In the genomic region with DNA sequence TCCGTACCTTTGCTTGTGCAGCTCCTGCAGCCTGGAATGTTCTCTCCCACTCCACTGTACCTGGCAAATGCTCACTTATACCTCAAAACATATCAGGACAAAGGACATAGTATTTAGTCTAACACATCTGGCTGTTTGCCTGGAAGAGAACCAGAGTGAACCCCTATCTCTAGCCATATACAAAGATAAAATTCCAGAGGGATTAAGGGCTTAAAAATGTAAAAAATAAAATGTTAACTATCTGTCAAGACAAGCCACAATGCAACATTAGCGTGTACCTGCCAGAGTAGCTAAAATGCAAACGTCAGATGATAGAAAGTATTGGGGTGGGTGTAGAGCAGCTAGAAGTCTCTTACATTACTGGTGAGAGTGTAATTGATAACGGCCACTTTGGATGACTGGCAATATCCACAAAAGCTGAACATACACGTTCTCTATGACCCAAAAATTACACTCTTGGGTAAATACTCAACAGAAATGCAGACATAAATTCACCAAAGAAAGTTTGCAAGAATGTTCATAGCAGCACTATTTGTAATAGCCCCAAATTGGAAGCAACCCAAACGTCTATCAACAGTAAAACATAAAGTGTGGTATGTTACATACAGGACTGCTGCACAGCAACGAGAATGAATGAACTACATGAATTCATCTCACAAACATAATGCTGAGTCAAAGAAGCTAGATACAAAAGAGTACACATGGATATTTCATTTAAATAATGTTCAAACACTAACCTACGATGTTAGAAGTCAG, we compare ENCODE assay signal across 22 cellular contexts. TPM values are rescaled to one million over a fixed set of nuclear protein-coding genes. Genes with fewer than 3 reads are reported as not detected.
DNase-seq lines count a peak whose midpoint lies in the region; ATAC-seq, FAIRE-seq and TF ChIP-seq lines count a peak whose summit lies in the region.
"Had no signal": no experiment of that assay in that cellular context is flagged by ENCODE, and none has a peak within 500 bp of the region (broad histone marks: within the 10 kb centered on the region; RNA-seq: fewer than 3 reads in every experiment).

No MANE protein-coding gene starts in this region.

- FAIRE-seq in astrocyte (lab: Jason Lieb, UNC) = no peak
- FAIRE-seq: D721Med, G401.6, GM12891 had no signal

- no peaks in the 10 kb centered on the region for H3K79me1 ChIP-seq in IMR-90 (ENCODE audit: low read depth in 1 of 2, low read length in 2 of 2)

- H2AK9ac ChIP-seq in IMR-90 (replicated peaks; ENCODE audit: low read depth, low read length, poor library complexity) = no peak overlapping the region

- H3K27me3 Mint-ChIP-seq in astrocyte (ENCODE audit: low read depth, unreplicated experiment) (no peaks in the 10 kb centered on the region), mesothelial cell of epicardium (ENCODE audit: low read depth) (peaks cover 2% of the 10 kb centered on the region)
- peaks cover 16% of the 10 kb centered on the region for H3K27me3 Mint-ChIP-seq in activated CD4-positive, alpha-beta T cell treated with anti-CD3 and anti-CD28 coated beads for 36 hours

- no peak overlapping the region for H4K8ac ChIP-seq in IMR-90 (ENCODE audit: low read depth in 2 of 2, low read length in 2 of 2)

- no peak overlapping the region for H3K4me3 Mint-ChIP-seq in astrocyte (ENCODE audit: unreplicated experiment)
- H3K4me3 Mint-ChIP-seq in mesothelial cell of epicardium = no peak overlapping the region
- H3K4me3 Mint-ChIP-seq in activated CD4-positive, alpha-beta T cell treated with anti-CD3 and anti-CD28 coated beads for 36 hours = no peak overlapping the region
- H3K4me3 Mint-ChIP-seq: CD8-positive, alpha-beta T cell; HFFc6; IgD-negative memory B cell had no signal

- H3K9ac ChIP-seq in IMR-90 (ENCODE audit: low read depth, low read length) (no peak overlapping the region), astrocyte (ENCODE audit: low read length) (no peak overlapping the region)

- H3K36me3 ChIP-seq in IMR-90 (ENCODE audit: control insufficient read depth, insufficient read depth, low read length) (no peaks in the 10 kb centered on the region), astrocyte (ENCODE audit: insufficient read depth, low read length) (no peaks in the 10 kb centered on the region)
- H3K36me3 ChIP-seq: BE2C had no signal

- no peak for TF ChIP-seq RAD21 in IMR-90 (IDR thresholded peaks at IDR 0.05; ENCODE audit: low read length)

- peak overlapping the region; percentile 75 for H2BK20ac ChIP-seq in IMR-90 (ENCODE audit: low read depth, low read length)

- 40% methylated on average over 1 of the region's 8 CpGs; no CpG with 5 or more reads in 1 of the 2 experiments for WGBS in IMR-90 (ENCODE audit: extremely low coverage in 2 of 2, insufficient read length in 1 of 2), 2 experiments

- H3K4me2 ChIP-seq in IMR-90 (ENCODE audit: low read depth, low read length) = peak overlapping the region; percentile 59; the same call in 1 of the 2 replicates
- no peak overlapping the region for H3K4me2 ChIP-seq in astrocyte (ENCODE audit: low read length)

- in situ Hi-C loops in IMR-90 (cut with MboI; ENCODE audit: low sequenced_read_pairs) = no loop called here

- DNase-seq in A172 (ENCODE audit: low spot score) = peak; percentile 6
- no peak for DNase-seq in IMR-90
- no peak for DNase-seq in astrocyte (ENCODE audit: low read depth)
- no peak for DNase-seq in mesothelial cell of epicardium (ENCODE audit: low spot score in 2 of 2, unreplicated experiment in 2 of 2)
- DNase-seq in activated CD4-positive, alpha-beta T cell treated with anti-CD3 and anti-CD28 coated beads for 36 hours = no peak
- DNase-seq in kidney glomerular epithelial cell (lab: John Stamatoyannopoulos, UW) = no peak
- DNase-seq in activated CD4-positive, alpha-beta T cell treated with anti-CD3 and anti-CD28 coated beads, Interleukin-2, amount 50 U/mL, for 48 hours = no peak
- DNase-seq: 8988T; BE2C; CD8-positive, alpha-beta T cell; COR-L47; DMS153; DMS79 treated with DMSO at 0.1 percent for 48 hours; EL; HCEC 1CT; HFFc6 had no signal

- peak overlapping the region; percentile 66 for H2BK120ac ChIP-seq in IMR-90 (ENCODE audit: low read depth, low read length)

- H3K9me3 Mint-ChIP-seq in astrocyte (ENCODE audit: unreplicated experiment) (no peaks in the 10 kb centered on the region), mesothelial cell of epicardium (no peaks in the 10 kb centered on the region)
- no peaks in the 10 kb centered on the region for H3K9me3 Mint-ChIP-seq in activated CD4-positive, alpha-beta T cell treated with anti-CD3 and anti-CD28 coated beads for 36 hours (ENCODE audit: low read depth)
- H3K9me3 Mint-ChIP-seq: CD8-positive, alpha-beta T cell; HFFc6; IgD-negative memory B cell had no signal

- H3K27me3 ChIP-seq in IMR-90 (ENCODE audit: control insufficient read depth, insufficient read depth, low read length) (peaks cover 3% of the 10 kb centered on the region), astrocyte (ENCODE audit: insufficient read depth, low read length) (no peaks in the 10 kb centered on the region)

- H2BK15ac ChIP-seq in IMR-90 (ENCODE audit: low read depth, low read length) = no peak overlapping the region

- no peaks in the 10 kb centered on the region for H3K9me3 ChIP-seq in IMR-90 (ENCODE audit: control insufficient read depth, insufficient read depth, low read length)
- no peaks in the 10 kb centered on the region for H3K9me3 ChIP-seq in astrocyte (ENCODE audit: insufficient read depth, low read depth, low read length)
- H3K9me3 ChIP-seq: BE2C had no signal

- no peak for TF ChIP-seq POLR2A in IMR-90 (IDR thresholded peaks at IDR 0.05; ENCODE audit: low read depth, low read length)

- H3K56ac ChIP-seq in IMR-90 (ENCODE audit: extremely low read depth, insufficient read depth, low read length) = no peak overlapping the region

- peaks cover 3% of the 10 kb centered on the region; the same call in 1 of the 2 replicates for H3K9me1 ChIP-seq in IMR-90 (ENCODE audit: insufficient read depth, low read length)

- H3K27ac ChIP-seq in IMR-90 (ENCODE audit: insufficient read depth, low read length) (no peak overlapping the region), astrocyte (ENCODE audit: low read depth, low read length) (no peak overlapping the region)
- H3K27ac ChIP-seq: HL-60 had no signal

- BruUV-seq in IMR-90 (replicated peaks; lab: Mats Ljungman, UMichigan) = no TSS peak

- H3K14ac ChIP-seq in IMR-90 (replicated peaks; ENCODE audit: low read depth, low read length) = 0 out of 2 replicates have a peak overlapping the region, but pooled peaks have one; percentile 24

- ATAC-seq in IMR-90 (ENCODE audit: low read depth) = no peak
- ATAC-seq in activated CD4-positive, alpha-beta T cell treated with anti-CD3 and anti-CD28 coated beads for 36 hours = no peak
- ATAC-seq: CD8-positive, alpha-beta T cell had no signal

- H4K20me1 ChIP-seq in IMR-90 (ENCODE audit: insufficient read depth, low read length) (no peaks in the 10 kb centered on the region), astrocyte (ENCODE audit: insufficient read depth, low read length) (no peaks in the 10 kb centered on the region)

- H2BK5ac ChIP-seq in IMR-90 (ENCODE audit: low read depth, low read length, poor library complexity, severe bottlenecking) = no peak overlapping the region

- no peak for TF ChIP-seq CTCF in IMR-90 (conservative IDR thresholded peaks at IDR 0.05; ENCODE audit: low read depth, low read length)
- no peak for TF ChIP-seq CTCF in astrocyte (IDR thresholded peaks at IDR 0.05; ENCODE audit: insufficient read depth, low read depth, low read length)
- TF ChIP-seq CTCF in mesothelial cell of epicardium (IDR thresholded peaks at IDR 0.05; ENCODE audit: unreplicated experiment) = no peak

- POLR2A ChIA-PET in IMR-90 (lab: Charles Lee; ENCODE audit: unreplicated experiment) = no interaction called here
- POLR2A ChIA-PET in activated CD4-positive, alpha-beta T cell treated with anti-CD3 and anti-CD28 coated beads for 36 hours (lab: Charles Lee) = no interaction called here

- H3K36me3 Mint-ChIP-seq in astrocyte (ENCODE audit: low read depth, unreplicated experiment) (no peaks in the 10 kb centered on the region), mesothelial cell of epicardium (no peaks in the 10 kb centered on the region)
- no peaks in the 10 kb centered on the region for H3K36me3 Mint-ChIP-seq in activated CD4-positive, alpha-beta T cell treated with anti-CD3 and anti-CD28 coated beads for 36 hours (ENCODE audit: low read depth)
- H3K36me3 Mint-ChIP-seq: CD14-positive monocyte; CD8-positive, alpha-beta T cell; IgD-negative memory B cell had no signal

- dilution Hi-C loops in IMR-90 (cut with HindIII; ENCODE audit: low sequenced_read_pairs, unreplicated experiment) = no loop called here

- H3K4ac ChIP-seq in IMR-90 (ENCODE audit: low read depth, low read length) = peak overlapping the region; percentile 46; the same call in 1 of the 2 replicates

- H3K23ac ChIP-seq in IMR-90 (ENCODE audit: low read depth, low read length) = peak overlapping the region; percentile 53; the same call in 1 of the 2 replicates

- no peak overlapping the region for H2AK5ac ChIP-seq in IMR-90 (ENCODE audit: low read depth, low read length)

- peak overlapping the region; percentile 29; the same call in 1 of the 2 replicates for H4K5ac ChIP-seq in IMR-90 (ENCODE audit: low read depth, low read length)

- H4K91ac ChIP-seq in IMR-90 (ENCODE audit: insufficient read depth, low read depth, low read length) = no peak overlapping the region

- H3K27ac Mint-ChIP-seq in astrocyte (ENCODE audit: unreplicated experiment) = peak overlapping the region; percentile 56
- peak overlapping the region; percentile 14 for H3K27ac Mint-ChIP-seq in mesothelial cell of epicardium
- H3K27ac Mint-ChIP-seq in activated CD4-positive, alpha-beta T cell treated with anti-CD3 and anti-CD28 coated beads for 36 hours = no peak overlapping the region
- H3K27ac Mint-ChIP-seq: CD8-positive, alpha-beta T cell; HFFc6; IgD-negative memory B cell had no signal

- H3K4me1 Mint-ChIP-seq in astrocyte (ENCODE audit: low read depth, unreplicated experiment) (peaks cover 10% of the 10 kb centered on the region), mesothelial cell of epicardium (peaks cover 26% of the 10 kb centered on the region)
- peaks cover 3% of the 10 kb centered on the region for H3K4me1 Mint-ChIP-seq in activated CD4-positive, alpha-beta T cell treated with anti-CD3 and anti-CD28 coated beads for 36 hours

- CTCF ChIA-PET in IMR-90 (lab: Yijun Ruan, JAX) = no interaction called here
- CTCF ChIA-PET in activated CD4-positive, alpha-beta T cell treated with anti-CD3 and anti-CD28 coated beads for 36 hours (lab: Charles Lee) = interaction anchor here (1.5 kb wide), 1 partner anchor 280 kb away, joined by 4 read pairs; no protein-coding TSS in a partner anchor

- no peak overlapping the region for H3K18ac ChIP-seq in IMR-90 (ENCODE audit: low read depth, low read length)

- H3K4me1 ChIP-seq in IMR-90 (ENCODE audit: control insufficient read depth, insufficient read depth, low read length) = peaks cover 13% of the 10 kb centered on the region
- H3K4me1 ChIP-seq in astrocyte (ENCODE audit: insufficient read depth, low read length) = no peaks in the 10 kb centered on the region
- H3K4me1 ChIP-seq: BE2C had no signal

- H3K4me3 ChIP-seq in IMR-90 (ENCODE audit: insufficient read depth, low read depth, low read length) = no peak overlapping the region
- H3K4me3 ChIP-seq in astrocyte (ENCODE audit: insufficient read depth, low read depth, low read length) = no peak overlapping the region

- intact Hi-C loops in IMR-90 (cut with micrococcal nuclease) = no loop called here
- intact Hi-C loops in activated CD4-positive, alpha-beta T cell treated with anti-CD3 and anti-CD28 coated beads for 36 hours (cut with DNase I, micrococcal nuclease) = no loop called here

- no peaks in the 10 kb centered on the region for H3K79me2 ChIP-seq in astrocyte (ENCODE audit: insufficient read depth, low read length)

- peak overlapping the region; percentile 35 for H2AFZ ChIP-seq in IMR-90 (replicated peaks; ENCODE audit: low read length, poor library complexity)
- H2AFZ ChIP-seq in astrocyte (ENCODE audit: low read depth, low read length) = no peak overlapping the region

RNA-seq across cellular contexts. Expression of a gene that starts 18.2 kb away (rescaled TPM):
- 69.7 and 70.8 TPM in 2 replicates for total RNA-seq in A172 (2014; rRNA removed; shearing (Covaris generic))
- total RNA-seq in IMR-90 (2012; rRNA removed) (48.0 and 53.2 TPM in 2 replicates), astrocyte (67.3 and 72.1 TPM in 2 replicates), mesothelial cell of epicardium (51.5 to 54.5 TPM (median 54.4 TPM) in 3 replicates)
- 56.1 and 62.8 TPM in 2 replicates for polyA plus RNA-seq in IMR-90 (2012; rRNA removed)
- 34.3 and 54.9 TPM in 2 replicates for polyA plus RNA-seq in IMR-90 (2012; cell fraction: cytosol; rRNA removed)
- 111 and 118 TPM in 2 replicates for polyA plus RNA-seq in IMR-90 (2012; cell fraction: nucleus; rRNA removed; ENCODE audit: low replicate concordance)
- total RNA-seq in activated CD4-positive, alpha-beta T cell treated with anti-CD3 and anti-CD28 coated beads for 36 hours = 10 to 100 TPM; 58.0 to 70.8 TPM
